In the genomic region with DNA sequence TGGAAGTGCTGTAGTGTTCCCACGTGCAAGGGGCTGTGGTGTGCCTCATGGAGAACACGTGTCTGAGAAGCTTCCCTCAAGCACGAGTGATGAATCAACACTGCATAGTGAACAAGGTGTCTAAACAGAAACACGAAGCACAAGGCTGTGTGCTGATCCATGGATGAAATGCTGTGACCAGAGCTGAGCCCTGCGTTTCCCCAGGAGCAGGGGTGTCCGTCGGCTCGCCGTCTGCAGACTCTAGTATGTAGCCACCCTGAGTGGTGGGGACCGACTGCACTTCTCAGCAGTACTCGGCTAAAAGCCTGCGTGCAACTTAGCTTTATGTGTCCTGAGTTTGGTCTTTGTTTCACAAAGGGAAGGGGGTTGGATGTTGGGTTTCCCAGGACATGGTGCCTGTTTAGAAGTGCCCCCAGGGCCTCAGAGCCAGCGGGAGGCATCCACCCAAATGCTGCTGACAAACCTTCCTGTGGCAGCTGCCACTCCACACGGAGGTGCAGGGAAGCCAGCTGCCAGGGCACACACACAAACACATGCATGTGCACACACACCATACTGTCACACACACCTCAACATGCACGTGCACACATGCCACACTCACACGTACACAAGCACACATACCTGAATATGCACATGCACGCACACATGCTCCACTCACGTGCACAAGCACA, we compare ENCODE assay signal across 24 cellular contexts.
DNase-seq lines count a peak whose midpoint lies in the region; ATAC-seq, FAIRE-seq and TF ChIP-seq lines count a peak whose summit lies in the region.
"Had no signal": no experiment of that assay in that cellular context is flagged by ENCODE, and none has a peak within 500 bp of the region (broad histone marks: within the 10 kb centered on the region; RNA-seq: fewer than 3 reads in every experiment).

No MANE protein-coding gene starts in this region.

- intact Hi-C loops in cardiac septum (cut with DNase I), result no loop called here
- intact Hi-C loops in left cardiac atrium (cut with DNase I), result no loop called here

- DNase-seq in cardiac septum (ENCODE audit: low spot score) (peak; percentile 72), left cardiac atrium (no peak), bronchial epithelial cell (ENCODE audit: low read depth) (no peak), mesenteric fat pad (ENCODE audit: low spot score) (peak; percentile 83), amygdala (lab: John Stamatoyannopoulos, UW) (no peak), occipital lobe (lab: John Stamatoyannopoulos, UW) (no peak)
- DNase-seq: CD8-positive, alpha-beta memory T cell; DMS 273 treated with DMSO at 0.1 percent for 48 hours; DMS79; EL; GF-D8; KG1; MM.1S; NCI-H1694; NCI-H2029 treated with DMSO at 0.1 percent for 48 hours; NCI-H446 treated with DMSO at 0.1 percent for 48 hours; NCI-H526; NCI-H82; NK-92 treated with Interleukin-12 subunit alpha and Interleukin-12 subunit beta, amount 100 ng/mL, for 24 hours; PC-3; SJCRH30 had no signal

- peak; percentile 66 for FAIRE-seq in bronchial epithelial cell (lab: Jason Lieb, UNC)

- no peaks in the 10 kb centered on the region for H3K36me3 ChIP-seq in bronchial epithelial cell (ENCODE audit: control insufficient read depth, insufficient read depth, low read length)
- H3K36me3 ChIP-seq: SJCRH30 had no signal

- H3K4me3 ChIP-seq in bronchial epithelial cell (ENCODE audit: low read depth, low read length), result no peak overlapping the region
- H3K4me3 ChIP-seq: SJCRH30 had no signal

- TF ChIP-seq CTCF in bronchial epithelial cell (IDR thresholded peaks at IDR 0.05; ENCODE audit: insufficient read depth, low read length, severe bottlenecking), result no peak

- no peak for ATAC-seq in left cardiac atrium
- ATAC-seq in HG02571 (IDR thresholded peaks at IDR 0.05; ENCODE audit: unreplicated experiment), result no peak
- no peak for ATAC-seq in HG02973 (IDR thresholded peaks at IDR 0.05; ENCODE audit: unreplicated experiment)
- ATAC-seq: PC-3, Right ventricle myocardium inferior had no signal

- H3K27me3 ChIP-seq in bronchial epithelial cell (ENCODE audit: control insufficient read depth, insufficient read depth, low read length), result no peaks in the 10 kb centered on the region
- H3K27me3 ChIP-seq: SJCRH30 had no signal

Comparison
In these comparisons a context has a peak if more than half of its experiments do, and no peak if none do; other contexts are left out.
1. DNase-seq: peak in cardiac septum (single experiment) and mesenteric fat pad (single experiment); none in left cardiac atrium (single experiment), bronchial epithelial cell (single experiment), amygdala (0 of 56) and occipital lobe (single experiment).